ENCODE assay signal across 15 cellular contexts in the genomic region with DNA sequence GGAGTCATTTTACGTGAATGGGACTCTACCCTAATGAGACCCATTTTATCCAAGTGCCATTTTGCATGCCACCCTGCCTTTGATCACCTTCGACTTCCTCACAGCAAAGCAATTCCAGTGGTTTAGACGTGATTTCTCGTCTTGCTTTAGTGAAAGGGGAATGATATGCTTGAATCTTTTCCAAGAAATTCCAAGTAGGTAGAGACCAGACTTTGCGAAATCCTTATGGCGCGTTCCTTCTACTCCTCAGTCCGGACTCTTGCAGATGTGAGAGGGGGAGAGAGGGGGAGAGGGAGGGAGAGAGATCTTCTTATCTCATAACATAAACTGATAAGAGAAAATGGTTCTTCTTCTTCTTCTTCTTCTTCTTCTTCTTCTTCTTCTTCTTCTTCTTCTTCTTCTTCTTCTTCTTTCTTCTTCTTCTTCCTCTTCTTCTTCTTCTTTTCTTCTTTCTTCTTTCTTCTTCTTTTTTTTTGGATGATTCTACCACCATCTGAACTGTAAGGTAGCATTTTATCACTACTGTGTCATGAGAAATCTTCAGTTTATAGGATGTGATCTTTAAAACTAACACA. TPM values are rescaled to one million over a fixed set of nuclear protein-coding genes. Genes with fewer than 3 reads are reported as not detected.
DNase-seq lines count a peak whose midpoint lies in the region; ATAC-seq and TF ChIP-seq lines count a peak whose summit lies in the region.
"Had no signal": no experiment of that assay in that cellular context is flagged by ENCODE, and none has a peak within 500 bp of the region (broad histone marks: within the 10 kb centered on the region; RNA-seq: fewer than 3 reads in every experiment).

No MANE protein-coding gene starts in this region.

- H3K9me3 ChIP-seq in HUES6 (ENCODE audit: control insufficient read depth, insufficient read depth, low read depth, low read length) (no peaks in the 10 kb centered on the region), body of pancreas (no peaks in the 10 kb centered on the region)

- H3K36me3 Mint-ChIP-seq in effector memory CD8-positive, alpha-beta T cell (ENCODE audit: insufficient read depth) = peaks cover 24% of the 10 kb centered on the region
- peaks cover 12% of the 10 kb centered on the region for H3K36me3 Mint-ChIP-seq in natural killer cell treated with Interleukin-12 subunit alpha and Interleukin-12 subunit beta and Interleukin-15 and Interleukin-18, amount 100 ng/mL, for 72 hours

- no peak overlapping the region for H3K9ac ChIP-seq in HUES6 (ENCODE audit: low read length)

- H3K27me3 ChIP-seq in HUES6 (ENCODE audit: control insufficient read depth, insufficient read depth, low read length) (peaks cover 82% of the 10 kb centered on the region), body of pancreas (peaks cover 3 to 25% of the 10 kb centered on the region in 2 donors)

- H3K4me3 Mint-ChIP-seq in effector memory CD8-positive, alpha-beta T cell = peak overlapping the region; percentile 9 to 26
- H3K4me3 Mint-ChIP-seq in natural killer cell treated with Interleukin-12 subunit alpha and Interleukin-12 subunit beta and Interleukin-15 and Interleukin-18, amount 100 ng/mL, for 72 hours = peak overlapping the region; percentile 58

- 32 to 42% methylated on average over 8 of the region's 8 CpGs for WGBS in body of pancreas, 2 donors

- H3K36me3 ChIP-seq in HUES6 (ENCODE audit: control insufficient read depth, insufficient read depth, low read length) = no peaks in the 10 kb centered on the region
- no peaks in the 10 kb centered on the region for H3K36me3 ChIP-seq in body of pancreas (replicated peaks in 1 of 2; ENCODE audit: insufficient read depth in 1 of 2, low read depth in 2 of 2)

- no peak for ATAC-seq in effector memory CD8-positive, alpha-beta T cell (replicated peaks)
- no peak for ATAC-seq in natural killer cell treated with Interleukin-12 subunit alpha and Interleukin-12 subunit beta and Interleukin-15 and Interleukin-18, amount 100 ng/mL, for 72 hours
- ATAC-seq in body of pancreas (no peak), GM19351 (IDR thresholded peaks at IDR 0.05; ENCODE audit: unreplicated experiment) (no peak)
- ATAC-seq: left ventricle myocardium superior had no signal

- H3K4me3 ChIP-seq in HUES6 (ENCODE audit: low read depth, low read length) (peak overlapping the region; percentile 79), body of pancreas (no peak overlapping the region)
- H3K4me3 ChIP-seq: SK-N-MC had no signal

- H3K27ac ChIP-seq in HUES6 (ENCODE audit: low read depth, low read length) (no peak overlapping the region), body of pancreas (no peak overlapping the region)
- H3K27ac ChIP-seq: 22Rv1, SK-N-MC had no signal

- H3K9me3 Mint-ChIP-seq in effector memory CD8-positive, alpha-beta T cell = no peaks in the 10 kb centered on the region
- H3K9me3 Mint-ChIP-seq in natural killer cell treated with Interleukin-12 subunit alpha and Interleukin-12 subunit beta and Interleukin-15 and Interleukin-18, amount 100 ng/mL, for 72 hours = no peaks in the 10 kb centered on the region

- TF ChIP-seq POLR2A in body of pancreas (IDR thresholded peaks at IDR 0.05) = no peak

- DNase-seq in DMS53 (lab: John Stamatoyannopoulos, UW) (peak; percentile 43), DMS53 treated with DMSO at 0.1 percent for 48 hours (lab: John Stamatoyannopoulos, UW; ENCODE audit: unreplicated experiment) (no peak), body of pancreas (no peak), SHP77 (lab: John Stamatoyannopoulos, UW) (no peak)
- no peak for DNase-seq in effector memory CD8-positive, alpha-beta T cell
- DNase-seq in natural killer cell treated with Interleukin-12 subunit alpha and Interleukin-12 subunit beta and Interleukin-15 and Interleukin-18, amount 100 ng/mL, for 72 hours (ENCODE audit: low spot score) = no peak
- DNase-seq: activated CD4-positive, CD25-positive, alpha-beta regulatory T cell; head of caudate nucleus; left ventricle myocardium superior had no signal

- intact Hi-C loops in body of pancreas (cut with DNase I) = no loop called here

- H3K4me1 Mint-ChIP-seq in effector memory CD8-positive, alpha-beta T cell (ENCODE audit: low read depth in 2 of 2) = no peaks in the 10 kb centered on the region
- peaks cover 13 to 20% of the 10 kb centered on the region in 2 donors for H3K4me1 Mint-ChIP-seq in natural killer cell treated with Interleukin-12 subunit alpha and Interleukin-12 subunit beta and Interleukin-15 and Interleukin-18, amount 100 ng/mL, for 72 hours (ENCODE audit: low read depth in 2 of 2)

- no peak for TF ChIP-seq CTCF in body of pancreas (IDR thresholded peaks at IDR 0.05)

- H3K27me3 Mint-ChIP-seq in effector memory CD8-positive, alpha-beta T cell = peaks cover 52 to 66% of the 10 kb centered on the region in 2 donors
- H3K27me3 Mint-ChIP-seq in natural killer cell treated with Interleukin-12 subunit alpha and Interleukin-12 subunit beta and Interleukin-15 and Interleukin-18, amount 100 ng/mL, for 72 hours = peaks cover 35 to 54% of the 10 kb centered on the region in 2 donors

- H3K4me1 ChIP-seq in HUES6 (ENCODE audit: control insufficient read depth, insufficient read depth, low read length) (peaks cover 9% of the 10 kb centered on the region), body of pancreas (peaks cover 11% of the 10 kb centered on the region)

- peak overlapping the region in 1 of 2 donors; percentile 19 for H3K27ac Mint-ChIP-seq in effector memory CD8-positive, alpha-beta T cell
- no peak overlapping the region for H3K27ac Mint-ChIP-seq in natural killer cell treated with Interleukin-12 subunit alpha and Interleukin-12 subunit beta and Interleukin-15 and Interleukin-18, amount 100 ng/mL, for 72 hours

RNA-seq across cellular contexts. Expression of gene SPAG6, which starts 0.9 kb away (rescaled TPM):
- total RNA-seq in natural killer cell treated with Interleukin-12 subunit alpha and Interleukin-12 subunit beta and Interleukin-15 and Interleukin-18, amount 100 ng/mL, for 72 hours = under 1 TPM; 0.28 to 0.29 TPM
- under 1 TPM in 1 of 2 donors, not detected in 1; 0.26 TPM for total RNA-seq in body of pancreas
- total RNA-seq: HT1080, left ventricle myocardium superior, omental fat pad had no signal

RNA-seq across cellular contexts. Expression of gene BMI1, which starts 25.3 kb away (rescaled TPM):
- total RNA-seq in natural killer cell treated with Interleukin-12 subunit alpha and Interleukin-12 subunit beta and Interleukin-15 and Interleukin-18, amount 100 ng/mL, for 72 hours = 10 to 100 TPM; 38.2 to 44.9 TPM
- total RNA-seq in body of pancreas = 10 to 100 TPM; 24.7 to 38.7 TPM

RNA-seq across cellular contexts. Expression of gene COMMD3, which starts 30.0 kb away (rescaled TPM):
- total RNA-seq in natural killer cell treated with Interleukin-12 subunit alpha and Interleukin-12 subunit beta and Interleukin-15 and Interleukin-18, amount 100 ng/mL, for 72 hours = 10 to 100 TPM; 50.1 to 55.8 TPM
- 10 to 100 TPM; 14.8 to 32.7 TPM for total RNA-seq in body of pancreas
